ENCODE assay signal across 14 cellular contexts in genomic region chr4:108783666-108784463, GRCh38. TPM values are rescaled to one million over a fixed set of nuclear protein-coding genes. Genes with fewer than 3 reads are reported as not detected.
DNase-seq lines count a peak whose midpoint lies in the region; ATAC-seq and TF ChIP-seq lines count a peak whose summit lies in the region.
"Had no signal": no experiment of that assay in that cellular context is flagged by ENCODE, and none has a peak within 500 bp of the region (broad histone marks: within the 10 kb centered on the region; RNA-seq: fewer than 3 reads in every experiment).

No MANE protein-coding gene starts in this region.

- H3K27ac Mint-ChIP-seq in CD14-positive monocyte (no peak overlapping the region), endothelial cell (ENCODE audit: unreplicated experiment) (no peak overlapping the region)
- H3K27ac Mint-ChIP-seq: activated naive CD4-positive, alpha-beta T cell treated with anti-CD3 and anti-CD28 coated beads, Interleukin-2, amount 10 ng/mL, durations not matched to agents 7 days and 5 days; CD8-positive, alpha-beta memory T cell; natural killer cell treated with Interleukin-12 subunit alpha and Interleukin-12 subunit beta and Interleukin-15 and Interleukin-18, amount 100 ng/mL, for 72 hours had no signal

- H3K9me3 Mint-ChIP-seq in CD14-positive monocyte: peaks cover 0 to 1% (median 0%) of the 10 kb centered on the region in 7 donors
- no peaks in the 10 kb centered on the region for H3K9me3 Mint-ChIP-seq in endothelial cell (ENCODE audit: unreplicated experiment)
- H3K9me3 Mint-ChIP-seq: activated naive CD4-positive, alpha-beta T cell treated with anti-CD3 and anti-CD28 coated beads, Interleukin-2, amount 10 ng/mL, durations not matched to agents 7 days and 5 days; CD8-positive, alpha-beta memory T cell; natural killer cell treated with Interleukin-12 subunit alpha and Interleukin-12 subunit beta and Interleukin-15 and Interleukin-18, amount 100 ng/mL, for 72 hours had no signal

- intact Hi-C loops in CD14-positive monocyte (cut with micrococcal nuclease): no loop called here

- ATAC-seq in SK-N-SH treated with all-trans-retinoic acid at 6 μM for 48 hours (peak; percentile 44; the same call in 1 of the 3 replicates), GM18868 (IDR thresholded peaks at IDR 0.05; ENCODE audit: unreplicated experiment) (no peak)
- ATAC-seq: heart left ventricle; natural killer cell treated with Interleukin-12 subunit alpha and Interleukin-12 subunit beta and Interleukin-15 and Interleukin-18, amount 100 ng/mL, for 72 hours had no signal

- H3K4me3 Mint-ChIP-seq in CD14-positive monocyte (no peak overlapping the region), endothelial cell (ENCODE audit: unreplicated experiment) (no peak overlapping the region)
- H3K4me3 Mint-ChIP-seq: activated naive CD4-positive, alpha-beta T cell treated with anti-CD3 and anti-CD28 coated beads, Interleukin-2, amount 10 ng/mL, durations not matched to agents 7 days and 5 days; CD8-positive, alpha-beta memory T cell; natural killer cell treated with Interleukin-12 subunit alpha and Interleukin-12 subunit beta and Interleukin-15 and Interleukin-18, amount 100 ng/mL, for 72 hours had no signal

- TF ChIP-seq CTCF in CD14-positive monocyte (IDR thresholded peaks at IDR 0.05) (no peak), endothelial cell (IDR thresholded peaks at IDR 0.05; ENCODE audit: unreplicated experiment) (no peak)

- no peaks in the 10 kb centered on the region for H3K4me1 Mint-ChIP-seq in CD14-positive monocyte
- peaks cover 4% of the 10 kb centered on the region for H3K4me1 Mint-ChIP-seq in endothelial cell (ENCODE audit: unreplicated experiment)
- H3K4me1 Mint-ChIP-seq: activated naive CD4-positive, alpha-beta T cell treated with anti-CD3 and anti-CD28 coated beads, Interleukin-2, amount 10 ng/mL, durations not matched to agents 7 days and 5 days; CD8-positive, alpha-beta memory T cell had no signal

- H3K27me3 Mint-ChIP-seq in CD14-positive monocyte (ENCODE audit: low read depth in 3 of 3) (peaks cover 2 to 12% (median 2%) of the 10 kb centered on the region in 3 donors), endothelial cell (ENCODE audit: unreplicated experiment) (peaks cover 2% of the 10 kb centered on the region)

- DNase-seq in A172 (ENCODE audit: low spot score) (peak; percentile 19), H4 (ENCODE audit: low spot score) (peak; percentile 20), fibroblast of the conjunctiva (ENCODE audit: low read depth) (peak; percentile 5), CD14-positive monocyte (ENCODE audit: low spot score) (no peak), endothelial cell (ENCODE audit: low spot score) (no peak), caudate nucleus (lab: John Stamatoyannopoulos, UW) (no peak)
- DNase-seq: activated naive CD4-positive, alpha-beta T cell treated with anti-CD3 and anti-CD28 coated beads, Interleukin-2, amount 10 ng/mL, durations not matched to agents 7 days and 5 days; CD8-positive, alpha-beta memory T cell; heart left ventricle; NCI-H748 treated with DMSO at 0.1 percent for 48 hours had no signal

- no peak overlapping the region for H3K27ac ChIP-seq in caudate nucleus (ENCODE audit: low read depth, low read length)
- H3K27ac ChIP-seq: heart left ventricle had no signal

- H3K36me3 Mint-ChIP-seq in CD14-positive monocyte: no peaks in the 10 kb centered on the region
- no peaks in the 10 kb centered on the region for H3K36me3 Mint-ChIP-seq in endothelial cell (ENCODE audit: low read depth, unreplicated experiment)
- H3K36me3 Mint-ChIP-seq: activated naive CD4-positive, alpha-beta T cell treated with anti-CD3 and anti-CD28 coated beads, Interleukin-2, amount 10 ng/mL, durations not matched to agents 7 days and 5 days; CD8-positive, alpha-beta memory T cell; natural killer cell treated with Interleukin-12 subunit alpha and Interleukin-12 subunit beta and Interleukin-15 and Interleukin-18, amount 100 ng/mL, for 72 hours had no signal

TF ChIP-seq in SK-N-SH treated with all-trans-retinoic acid at 6 μM for 48 hours, 23 proteins besides CTCF, POLR2A, EP300 and RAD21 (continues in another document):
- TF ChIP-seq TCF4 (CRISPR knock-in tag; IDR thresholded peaks at IDR 0.05; ENCODE audit: borderline replicate concordance) (no peak), BACH2 (CRISPR knock-in tag; IDR thresholded peaks at IDR 0.05; ENCODE audit: borderline replicate concordance) (no peak), ZNF8 (CRISPR knock-in tag; IDR thresholded peaks at IDR 0.05) (no peak), SNAI2 (CRISPR knock-in tag; IDR thresholded peaks at IDR 0.05) (no peak), GLIS3 (CRISPR knock-in tag; IDR thresholded peaks at IDR 0.05) (no peak), ZNF565 (CRISPR knock-in tag; conservative IDR thresholded peaks at IDR 0.05; ENCODE audit: low read depth) (no peak), ZC3H10 (CRISPR knock-in tag; IDR thresholded peaks at IDR 0.05) (no peak), PPARA (CRISPR knock-in tag; IDR thresholded peaks at IDR 0.05; ENCODE audit: borderline replicate concordance) (no peak), CSRNP3 (CRISPR knock-in tag; IDR thresholded peaks at IDR 0.05) (no peak), CSDC2 (CRISPR knock-in tag; IDR thresholded peaks at IDR 0.05) (no peak)
- TF ChIP-seq, protein P1, sequence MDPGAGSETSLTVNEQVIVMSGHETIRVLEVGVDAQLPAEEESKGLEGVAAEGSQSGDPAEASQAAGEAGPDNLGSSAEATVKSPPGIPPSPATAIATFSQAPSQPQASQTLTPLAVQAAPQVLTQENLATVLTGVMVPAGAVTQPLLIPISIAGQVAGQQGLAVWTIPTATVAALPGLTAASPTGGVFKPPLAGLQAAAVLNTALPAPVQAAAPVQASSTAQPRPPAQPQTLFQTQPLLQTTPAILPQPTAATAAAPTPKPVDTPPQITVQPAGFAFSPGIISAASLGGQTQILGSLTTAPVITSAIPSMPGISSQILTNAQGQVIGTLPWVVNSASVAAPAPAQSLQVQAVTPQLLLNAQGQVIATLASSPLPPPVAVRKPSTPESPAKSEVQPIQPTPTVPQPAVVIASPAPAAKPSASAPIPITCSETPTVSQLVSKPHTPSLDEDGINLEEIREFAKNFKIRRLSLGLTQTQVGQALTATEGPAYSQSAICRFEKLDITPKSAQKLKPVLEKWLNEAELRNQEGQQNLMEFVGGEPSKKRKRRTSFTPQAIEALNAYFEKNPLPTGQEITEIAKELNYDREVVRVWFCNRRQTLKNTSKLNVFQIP (CRISPR knock-in tag; IDR thresholded peaks at IDR 0.05; ENCODE audit: borderline replicate concordance, low read depth): no peak
- TF ChIP-seq, protein P2, sequence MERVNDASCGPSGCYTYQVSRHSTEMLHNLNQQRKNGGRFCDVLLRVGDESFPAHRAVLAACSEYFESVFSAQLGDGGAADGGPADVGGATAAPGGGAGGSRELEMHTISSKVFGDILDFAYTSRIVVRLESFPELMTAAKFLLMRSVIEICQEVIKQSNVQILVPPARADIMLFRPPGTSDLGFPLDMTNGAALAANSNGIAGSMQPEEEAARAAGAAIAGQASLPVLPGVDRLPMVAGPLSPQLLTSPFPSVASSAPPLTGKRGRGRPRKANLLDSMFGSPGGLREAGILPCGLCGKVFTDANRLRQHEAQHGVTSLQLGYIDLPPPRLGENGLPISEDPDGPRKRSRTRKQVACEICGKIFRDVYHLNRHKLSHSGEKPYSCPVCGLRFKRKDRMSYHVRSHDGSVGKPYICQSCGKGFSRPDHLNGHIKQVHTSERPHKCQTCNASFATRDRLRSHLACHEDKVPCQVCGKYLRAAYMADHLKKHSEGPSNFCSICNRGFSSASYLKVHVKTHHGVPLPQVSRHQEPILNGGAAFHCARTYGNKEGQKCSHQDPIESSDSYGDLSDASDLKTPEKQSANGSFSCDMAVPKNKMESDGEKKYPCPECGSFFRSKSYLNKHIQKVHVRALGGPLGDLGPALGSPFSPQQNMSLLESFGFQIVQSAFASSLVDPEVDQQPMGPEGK (CRISPR knock-in tag; IDR thresholded peaks at IDR 0.05; ENCODE audit: borderline replicate concordance): no peak
- TF ChIP-seq, protein P3, sequence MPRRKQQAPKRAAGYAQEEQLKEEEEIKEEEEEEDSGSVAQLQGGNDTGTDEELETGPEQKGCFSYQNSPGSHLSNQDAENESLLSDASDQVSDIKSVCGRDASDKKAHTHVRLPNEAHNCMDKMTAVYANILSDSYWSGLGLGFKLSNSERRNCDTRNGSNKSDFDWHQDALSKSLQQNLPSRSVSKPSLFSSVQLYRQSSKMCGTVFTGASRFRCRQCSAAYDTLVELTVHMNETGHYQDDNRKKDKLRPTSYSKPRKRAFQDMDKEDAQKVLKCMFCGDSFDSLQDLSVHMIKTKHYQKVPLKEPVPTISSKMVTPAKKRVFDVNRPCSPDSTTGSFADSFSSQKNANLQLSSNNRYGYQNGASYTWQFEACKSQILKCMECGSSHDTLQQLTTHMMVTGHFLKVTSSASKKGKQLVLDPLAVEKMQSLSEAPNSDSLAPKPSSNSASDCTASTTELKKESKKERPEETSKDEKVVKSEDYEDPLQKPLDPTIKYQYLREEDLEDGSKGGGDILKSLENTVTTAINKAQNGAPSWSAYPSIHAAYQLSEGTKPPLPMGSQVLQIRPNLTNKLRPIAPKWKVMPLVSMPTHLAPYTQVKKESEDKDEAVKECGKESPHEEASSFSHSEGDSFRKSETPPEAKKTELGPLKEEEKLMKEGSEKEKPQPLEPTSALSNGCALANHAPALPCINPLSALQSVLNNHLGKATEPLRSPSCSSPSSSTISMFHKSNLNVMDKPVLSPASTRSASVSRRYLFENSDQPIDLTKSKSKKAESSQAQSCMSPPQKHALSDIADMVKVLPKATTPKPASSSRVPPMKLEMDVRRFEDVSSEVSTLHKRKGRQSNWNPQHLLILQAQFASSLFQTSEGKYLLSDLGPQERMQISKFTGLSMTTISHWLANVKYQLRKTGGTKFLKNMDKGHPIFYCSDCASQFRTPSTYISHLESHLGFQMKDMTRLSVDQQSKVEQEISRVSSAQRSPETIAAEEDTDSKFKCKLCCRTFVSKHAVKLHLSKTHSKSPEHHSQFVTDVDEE (CRISPR knock-in tag; IDR thresholded peaks at IDR 0.05): no peak

RNA-seq across cellular contexts. Expression of gene ETNPPL, which starts 21.0 kb away (rescaled TPM):
- total RNA-seq in A172 (2014; rRNA removed; shearing (Covaris generic)): not detected in 2 replicates
- 0.10 TPM in 1 of 2 replicates, not detected in the other for total RNA-seq in H4 (2014; rRNA removed; shearing (Covaris generic))
- polyA plus RNA-seq in CD14-positive monocyte: not detected
- not detected for total RNA-seq in endothelial cell (ENCODE audit: unreplicated experiment)
- total RNA-seq: CD8-positive, alpha-beta memory T cell; HT1080; natural killer cell treated with Interleukin-12 subunit alpha and Interleukin-12 subunit beta and Interleukin-15 and Interleukin-18, amount 100 ng/mL, for 72 hours had no signal
- polyA plus RNA-seq: CD8-positive, alpha-beta memory T cell had no signal

Comparison
In these comparisons a context has a peak if more than half of its experiments do, and no peak if none do; other contexts are left out.
1. DNase-seq: peak in A172 (single experiment), H4 (single experiment) and fibroblast of the conjunctiva (single experiment); none in CD14-positive monocyte (single experiment), endothelial cell (single experiment) and caudate nucleus (0 of 61).